In genomic region chr4:87973283-87974169, GRCh38 we compare ENCODE assay signal across 8 cellular contexts. TPM values are rescaled to one million over a fixed set of nuclear protein-coding genes. Genes with fewer than 3 reads are reported as not detected.
A peak's percentile ranks its signal among the peaks of the same experiment; 100 is the strongest.
DNase-seq lines count a peak whose midpoint lies in the region; ATAC-seq and TF ChIP-seq lines count a peak whose summit lies in the region.

No MANE protein-coding gene starts in this region.

- peak; percentile 78 for ATAC-seq in GM21381 (IDR thresholded peaks at IDR 0.05; ENCODE audit: unreplicated experiment)
- ATAC-seq in psoas muscle = peak in 3 of 4 donors; percentile 56 to 70 (median 65)

- H3K27me3 ChIP-seq in DOHH2 (ENCODE audit: control insufficient read depth, low read length) (peaks cover 13% of the 10 kb centered on the region; the same call in 1 of the 2 replicates), right atrium auricular region (no peaks in the 10 kb centered on the region), psoas muscle (ENCODE audit: insufficient read depth in 3 of 3, low read length in 2 of 3) (no peaks in the 10 kb centered on the region)

- H3K9me2 ChIP-seq in DOHH2 (replicated peaks; ENCODE audit: control insufficient read depth, low read length) (no peaks in the 10 kb centered on the region), OCI-LY7 (ENCODE audit: insufficient read depth, low read length) (no peaks in the 10 kb centered on the region)

- H2AFZ ChIP-seq in OCI-LY7 (ENCODE audit: low read length) = 0 out of 2 replicates have a peak overlapping the region, but pooled peaks have one; percentile 21

- no TSS peak for BruUV-seq in OCI-LY7 (replicated peaks; lab: Mats Ljungman, UMichigan)

- H3K27ac Mint-ChIP-seq in activated T-helper 1 cell treated with anti-CD3 and anti-CD28 coated beads, Interleukin-12 subunit alpha, Interleukin-12 subunit beta, Interleukin-2, Interleukin-4 antibody, amounts not matched to agents 30 ng/mL and 10 ng/mL and 1 ng/mL, durations not matched to agents 14 hours and 24 hours and 36 hours = no peak overlapping the region

- H3K4me1 ChIP-seq in DOHH2 (ENCODE audit: control insufficient read depth, low read length) (peaks cover 25% of the 10 kb centered on the region), OCI-LY7 (ENCODE audit: insufficient read depth, low read length, poor library complexity, severe bottlenecking) (peaks cover 9% of the 10 kb centered on the region), right atrium auricular region (no peaks in the 10 kb centered on the region), psoas muscle (no peaks in the 10 kb centered on the region)

- H3K4me3 ChIP-seq in DOHH2 (ENCODE audit: low read length) (no peak overlapping the region), OCI-LY7 (ENCODE audit: low read depth, low read length, poor library complexity, severe bottlenecking) (no peak overlapping the region), right atrium auricular region (no peak overlapping the region), psoas muscle (no peak overlapping the region)

- POLR2A ChIA-PET in OCI-LY7 (lab: Charles Lee) = interaction anchor here (0.6 to 0.8 kb wide), 2 partner anchors 18 to 61 kb away, joined by 3 to 4 read pairs; no protein-coding TSS in a partner anchor

- H3K4me3 Mint-ChIP-seq in activated T-helper 1 cell treated with anti-CD3 and anti-CD28 coated beads, Interleukin-12 subunit alpha, Interleukin-12 subunit beta, Interleukin-2, Interleukin-4 antibody, amounts not matched to agents 30 ng/mL and 10 ng/mL and 1 ng/mL, durations not matched to agents 14 hours and 24 hours and 36 hours = no peak overlapping the region

- H3K36me3 ChIP-seq in DOHH2 (ENCODE audit: control insufficient read depth, low read length) (no peaks in the 10 kb centered on the region), OCI-LY7 (ENCODE audit: insufficient read depth, low read length) (no peaks in the 10 kb centered on the region), right atrium auricular region (no peaks in the 10 kb centered on the region), psoas muscle (ENCODE audit: insufficient read depth in 1 of 2, low read depth in 1 of 2) (no peaks in the 10 kb centered on the region)

- H3K27me3 Mint-ChIP-seq in activated T-helper 1 cell treated with anti-CD3 and anti-CD28 coated beads, Interleukin-12 subunit alpha, Interleukin-12 subunit beta, Interleukin-2, Interleukin-4 antibody, amounts not matched to agents 30 ng/mL and 10 ng/mL and 1 ng/mL, durations not matched to agents 14 hours and 24 hours and 36 hours (ENCODE audit: insufficient read depth) = peaks cover 53% of the 10 kb centered on the region

- H3K4me2 ChIP-seq in DOHH2 (ENCODE audit: low read length) (peak overlapping the region; percentile 33; the same call in 1 of the 2 replicates), OCI-LY7 (ENCODE audit: low read length) (no peak overlapping the region)

- 35 to 37% (median 35%) methylated on average over 14 of the region's 14 CpGs for WGBS in psoas muscle, 3 donors

- H3F3A ChIP-seq in DOHH2 (ENCODE audit: control insufficient read depth, insufficient read depth) = peaks cover 5% of the 10 kb centered on the region; the same call in 1 of the 2 replicates

- no peaks in the 10 kb centered on the region for H3K9me3 Mint-ChIP-seq in activated T-helper 1 cell treated with anti-CD3 and anti-CD28 coated beads, Interleukin-12 subunit alpha, Interleukin-12 subunit beta, Interleukin-2, Interleukin-4 antibody, amounts not matched to agents 30 ng/mL and 10 ng/mL and 1 ng/mL, durations not matched to agents 14 hours and 24 hours and 36 hours

- peak; percentile 83 for DNase-seq in HT-29 (ENCODE audit: low spot score)
- DNase-seq in OCI-LY7 (ENCODE audit: low spot score) = peak; percentile 60
- peak; percentile 23 for DNase-seq in amniotic stem cell (lab: John Stamatoyannopoulos, UW)
- DNase-seq in right atrium auricular region (ENCODE audit: low spot score) = no peak
- peak in 1 of 2 donors; percentile 35 for DNase-seq in psoas muscle
- DNase-seq in activated T-helper 1 cell treated with anti-CD3 and anti-CD28 coated beads, Interleukin-12 subunit alpha, Interleukin-12 subunit beta, Interleukin-2, Interleukin-4 antibody, amounts not matched to agents 30 ng/mL and 10 ng/mL and 1 ng/mL, durations not matched to agents 14 hours and 24 hours and 36 hours (ENCODE audit: low spot score) = no peak

- no peaks in the 10 kb centered on the region for H3K9me3 ChIP-seq in DOHH2 (ENCODE audit: control insufficient read depth, insufficient read depth, low read length)
- no peaks in the 10 kb centered on the region for H3K9me3 ChIP-seq in OCI-LY7 (ENCODE audit: low read length)
- no peaks in the 10 kb centered on the region for H3K9me3 ChIP-seq in right atrium auricular region
- H3K9me3 ChIP-seq in psoas muscle = no peaks in the 10 kb centered on the region

- intact Hi-C loops in OCI-LY7 (cut with micrococcal nuclease; ENCODE audit: unreplicated experiment) = loop anchor here (2.0 to 5.0 kb wide), 2 partner anchors 121 to 239 kb away; no protein-coding TSS in a partner anchor
- intact Hi-C loops in psoas muscle (cut with DNase I) = loop anchor here (2.0 to 10.0 kb wide), 3 partner anchors 117 to 299 kb away; no protein-coding TSS in a partner anchor
- intact Hi-C loops in activated T-helper 1 cell treated with anti-CD3 and anti-CD28 coated beads, Interleukin-12 subunit alpha, Interleukin-12 subunit beta, Interleukin-2, Interleukin-4 antibody, amounts not matched to agents 30 ng/mL and 10 ng/mL and 1 ng/mL, durations not matched to agents 14 hours and 24 hours and 36 hours (cut with micrococcal nuclease) = loop anchor here (1.0 to 5.0 kb wide), 3 partner anchors 120 to 295 kb away; no protein-coding TSS in a partner anchor

- H3K27ac ChIP-seq in DOHH2 (ENCODE audit: low read depth, low read length) (no peak overlapping the region), OCI-LY7 (ENCODE audit: low read depth, low read length, poor library complexity, severe bottlenecking) (no peak overlapping the region), right atrium auricular region (no peak overlapping the region), psoas muscle (no peak overlapping the region)

- peaks cover 15% of the 10 kb centered on the region for H3K4me1 Mint-ChIP-seq in activated T-helper 1 cell treated with anti-CD3 and anti-CD28 coated beads, Interleukin-12 subunit alpha, Interleukin-12 subunit beta, Interleukin-2, Interleukin-4 antibody, amounts not matched to agents 30 ng/mL and 10 ng/mL and 1 ng/mL, durations not matched to agents 14 hours and 24 hours and 36 hours (ENCODE audit: low read depth)

- no peaks in the 10 kb centered on the region for H4K20me1 ChIP-seq in DOHH2 (ENCODE audit: control insufficient read depth, insufficient read depth, low read depth, low read length)
- no peaks in the 10 kb centered on the region for H4K20me1 ChIP-seq in OCI-LY7 (ENCODE audit: insufficient read depth, low read length)

- H3K36me3 Mint-ChIP-seq in activated T-helper 1 cell treated with anti-CD3 and anti-CD28 coated beads, Interleukin-12 subunit alpha, Interleukin-12 subunit beta, Interleukin-2, Interleukin-4 antibody, amounts not matched to agents 30 ng/mL and 10 ng/mL and 1 ng/mL, durations not matched to agents 14 hours and 24 hours and 36 hours (ENCODE audit: low read depth) = no peaks in the 10 kb centered on the region

- no peaks in the 10 kb centered on the region for H3K79me2 ChIP-seq in DOHH2 (ENCODE audit: control insufficient read depth, low read length)
- H3K79me2 ChIP-seq in OCI-LY7 (ENCODE audit: insufficient read depth, low read depth, low read length) = no peaks in the 10 kb centered on the region

- CTCF ChIA-PET in OCI-LY7 (lab: Charles Lee; ENCODE audit: unreplicated experiment) = interaction anchor here (1.3 kb wide), 1 partner anchor 121 kb away, joined by 4 read pairs; no protein-coding TSS in a partner anchor

- TF ChIP-seq CTCF in DOHH2 (IDR thresholded peaks at IDR 0.05; ENCODE audit: low read depth, low read length, poor library complexity, severe bottlenecking) (peak; percentile 83), OCI-LY7 (conservative IDR thresholded peaks at IDR 0.05; ENCODE audit: low read length) (peak; percentile 90), right atrium auricular region (IDR thresholded peaks at IDR 0.05) (peak; percentile 63 to 91), psoas muscle (IDR thresholded peaks at IDR 0.05) (peak; percentile 84)

RNA-seq across cellular contexts. Expression of gene SPP1, which starts 2.0 kb away (rescaled TPM):
- 0.99 and 1.7 TPM in 2 replicates for total RNA-seq in HT-29 (2014; rRNA removed; shearing (Covaris generic))
- 1.4 TPM in 1 of 2 replicates, not detected in the other for total RNA-seq in OCI-LY7 (2014; rRNA removed; shearing (Covaris generic))
- not detected in 2 replicates for total RNA-seq in OCI-LY7 (2022)
- 10 to 100 TPM; 15.0 to 41.3 TPM for total RNA-seq in right atrium auricular region
- 10 to 100 TPM in 2 of 4 donors, 1 to 10 TPM in 2; 1.4 to 58.7 (median 25.0) TPM for total RNA-seq in psoas muscle
- 1 to 10 TPM in 1 of 3 donors, under 1 TPM in 2; 0.69 to 5.5 (median 0.70) TPM for polyA plus RNA-seq in psoas muscle
- total RNA-seq in activated T-helper 1 cell treated with anti-CD3 and anti-CD28 coated beads, Interleukin-12 subunit alpha, Interleukin-12 subunit beta, Interleukin-2, Interleukin-4 antibody, amounts not matched to agents 30 ng/mL and 10 ng/mL and 1 ng/mL, durations not matched to agents 14 hours and 24 hours and 36 hours = 0.24 and 1.0 TPM in 2 replicates

RNA-seq across cellular contexts. Expression of gene PKD2, which starts 33.9 kb away (rescaled TPM):
- total RNA-seq in HT-29 (2014; rRNA removed; shearing (Covaris generic)) = 4.4 and 7.8 TPM in 2 replicates
- 4.5 and 8.5 TPM in 2 replicates for total RNA-seq in OCI-LY7 (2014; rRNA removed; shearing (Covaris generic))
- 3.1 and 3.8 TPM in 2 replicates for total RNA-seq in OCI-LY7 (2022)
- total RNA-seq in right atrium auricular region = 10 to 100 TPM; 21.5 to 32.7 TPM
- 1 to 10 TPM; 2.9 to 8.3 (median 5.4) TPM for total RNA-seq in psoas muscle
- polyA plus RNA-seq in psoas muscle = 1 to 10 TPM; 2.1 to 2.5 (median 2.4) TPM
- total RNA-seq in activated T-helper 1 cell treated with anti-CD3 and anti-CD28 coated beads, Interleukin-12 subunit alpha, Interleukin-12 subunit beta, Interleukin-2, Interleukin-4 antibody, amounts not matched to agents 30 ng/mL and 10 ng/mL and 1 ng/mL, durations not matched to agents 14 hours and 24 hours and 36 hours = 10.1 and 11.7 TPM in 2 replicates

Comparison
In these comparisons a context has a peak if more than half of its experiments do, and no peak if none do; other contexts are left out.
1. DNase-seq: peak in HT-29 (single experiment), OCI-LY7 (single experiment) and amniotic stem cell (single experiment); none in right atrium auricular region (single experiment) and activated T-helper 1 cell treated with anti-CD3 and anti-CD28 coated beads, Interleukin-12 subunit alpha, Interleukin-12 subunit beta, Interleukin-2, Interleukin-4 antibody, amounts not matched to agents 30 ng/mL and 10 ng/mL and 1 ng/mL, durations not matched to agents 14 hours and 24 hours and 36 hours (single experiment).
2. Peak in every context shown above with its lines, with median percentiles within 50 percentile points of each other: CTCF ChIP-seq.